13 cellular contexts compared by ENCODE assay signal in the genomic region with DNA sequence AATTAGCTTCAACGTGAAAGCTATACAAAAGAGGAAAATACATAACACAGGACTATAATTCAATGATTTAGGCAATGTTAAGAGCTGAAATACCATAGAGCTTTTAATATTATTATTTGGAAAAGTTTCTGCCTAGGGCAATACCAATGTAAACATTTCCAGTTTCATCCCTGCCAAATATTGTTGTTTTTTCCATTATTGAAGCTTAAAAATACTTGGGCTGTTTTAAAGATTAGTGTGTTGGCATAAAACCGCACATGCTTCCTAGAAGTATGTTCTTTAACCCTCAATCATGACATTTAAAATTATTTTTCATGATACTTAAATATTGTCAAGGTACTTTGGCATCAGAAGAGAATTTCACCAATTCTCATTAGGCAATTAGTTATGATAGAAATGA. TPM values are rescaled to one million over a fixed set of nuclear protein-coding genes. Genes with fewer than 3 reads are reported as not detected.
"Had no signal": no experiment of that assay in that cellular context is flagged by ENCODE, and none has a peak within 500 bp of the region (broad histone marks: within the 10 kb centered on the region; RNA-seq: fewer than 3 reads in every experiment).

No MANE protein-coding gene starts in this region.

- H3K27me3 ChIP-seq: esophagus muscularis mucosa, gastrocnemius medialis, pancreas, stomach, uterus had no signal

- H3K27ac ChIP-seq: esophagus muscularis mucosa, gastrocnemius medialis, pancreas, stomach, uterus had no signal

- H3K9me3 ChIP-seq: esophagus muscularis mucosa, gastrocnemius medialis, pancreas, stomach, uterus had no signal

- DNase-seq: activated CD4-positive, alpha-beta memory T cell treated with anti-CD3 and anti-CD28 coated beads for 36 hours; activated gamma-delta T cell treated with Interleukin-2 at 50 U/mL for 16 hours; activated naive CD8-positive, alpha-beta T cell treated with anti-CD3 and anti-CD28 coated beads for 36 hours; activated T-cell treated with anti-CD3 and anti-CD28 coated beads, Interleukin-2, amount 50 U/mL, for 48 hours; gastrocnemius medialis; kidney; pancreas; stimulated activated CD4-positive, alpha-beta T cell treated with anti-CD3 and anti-CD28 coated beads, Interleukin-15, amount 100 ng/mL, for 24 hours; stimulated activated CD4-positive, alpha-beta T cell treated with anti-CD3 and anti-CD28 coated beads, Interleukin-4, amount 100 ng/mL, for 4 hours; stomach; T1000; uterus had no signal

- H3K4me1 ChIP-seq: gastrocnemius medialis, uterus had no signal

- H3K4me3 ChIP-seq: esophagus muscularis mucosa, gastrocnemius medialis, pancreas, stomach, uterus had no signal

- H3K36me3 ChIP-seq: esophagus muscularis mucosa, gastrocnemius medialis, pancreas, stomach, uterus had no signal

RNA-seq across cellular contexts. Expression of a gene that starts 18.7 kb away (rescaled TPM):
- total RNA-seq: activated CD4-positive, alpha-beta memory T cell treated with anti-CD3 and anti-CD28 coated beads for 36 hours; activated naive CD8-positive, alpha-beta T cell treated with anti-CD3 and anti-CD28 coated beads for 36 hours had no signal
